Comparison of ENCODE assay signal across 8 cellular contexts in the genomic region with DNA sequence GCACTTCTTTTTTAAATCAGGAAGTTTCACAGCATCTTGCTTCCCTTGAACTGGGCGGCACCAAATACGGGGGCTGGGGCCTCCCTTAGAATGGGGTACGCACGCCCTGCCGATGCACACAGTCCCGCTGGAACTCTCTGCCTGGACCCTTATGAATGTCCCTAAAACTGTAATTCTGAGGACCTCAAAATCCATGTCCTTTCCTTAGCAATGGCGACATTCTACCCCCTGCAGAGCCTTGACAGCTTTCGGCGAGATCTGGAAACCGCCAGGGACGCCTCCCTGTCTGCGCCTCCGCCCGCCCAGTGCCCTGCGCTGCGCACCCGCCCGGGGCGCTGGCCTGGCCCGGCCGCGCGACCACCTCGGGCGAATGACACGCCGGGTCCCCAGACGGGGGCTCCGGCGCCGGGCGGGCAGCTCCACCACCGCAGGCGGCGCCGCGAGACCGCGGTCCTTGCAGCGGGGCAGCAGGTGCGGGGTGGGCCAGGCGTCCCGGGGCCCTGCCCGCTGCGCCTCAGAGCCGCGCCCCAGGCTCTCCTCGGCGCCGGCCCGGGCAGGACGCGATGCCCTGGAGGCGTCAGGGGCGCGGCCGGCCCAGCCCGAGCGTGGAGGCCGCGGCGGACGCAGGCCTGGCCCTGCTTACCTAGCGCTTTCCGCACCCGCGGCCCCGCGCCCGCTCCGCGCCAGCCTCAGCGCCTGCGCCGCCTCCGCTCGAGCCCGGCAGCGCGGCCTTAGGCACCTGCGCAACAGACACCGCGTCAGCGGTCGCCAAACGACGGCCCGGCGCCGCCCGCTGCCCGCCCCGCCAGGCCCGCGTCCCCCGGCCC. TPM values are rescaled to one million over a fixed set of nuclear protein-coding genes. Genes with fewer than 3 reads are reported as not detected.
DNase-seq lines count a peak whose midpoint lies in the region; ATAC-seq and TF ChIP-seq lines count a peak whose summit lies in the region.

No MANE protein-coding gene starts in this region.

- TF ChIP-seq CTCF in GM12865 (IDR thresholded peaks at IDR 0.05; ENCODE audit: insufficient read depth, low read depth, low read length, missing control alignments) (peak; percentile 5), lung (IDR thresholded peaks at IDR 0.05; ENCODE audit: control extremely low read depth, extremely low read depth) (no peak)

- no peaks in the 10 kb centered on the region for H3K27me3 Mint-ChIP-seq in dendritic cell treated with granulocyte-macrophage colony-stimulating factor and Interleukin-4, amounts not matched to agents 40 ng/mL and 50 ng/mL, for 4 days

- DNase-seq in GM12865 (ENCODE audit: low read depth) (peak; percentile 80), KG1 (lab: John Stamatoyannopoulos, UW) (peak; percentile 45), lung (ENCODE audit: low spot score) (no peak), GOT3 (lab: John Stamatoyannopoulos, UW) (no peak)
- peak; percentile 41 for DNase-seq in stimulated activated CD8-positive, alpha-beta memory T cell treated with anti-CD3 and anti-CD28 coated beads, Interleukin-12 subunit alpha, Interleukin-12 subunit beta, amount 100 ng/mL, for 1 hour (ENCODE audit: low read depth)

- H3K4me1 Mint-ChIP-seq in dendritic cell treated with granulocyte-macrophage colony-stimulating factor and Interleukin-4, amounts not matched to agents 40 ng/mL and 50 ng/mL, for 4 days (ENCODE audit: low read depth) = peaks cover 32% of the 10 kb centered on the region

- 0 to 1% methylated on average over 74 to 96 of the region's 96 CpGs for WGBS in lung, 2 donors

- H3K4me3 Mint-ChIP-seq in dendritic cell treated with granulocyte-macrophage colony-stimulating factor and Interleukin-4, amounts not matched to agents 40 ng/mL and 50 ng/mL, for 4 days = peak overlapping the region; percentile 88

- H3K27ac ChIP-seq in lung (ENCODE audit: low read depth in 1 of 2, low read length in 1 of 2) = peak overlapping the region; percentile 86 to 91

- H3K9me3 Mint-ChIP-seq in dendritic cell treated with granulocyte-macrophage colony-stimulating factor and Interleukin-4, amounts not matched to agents 40 ng/mL and 50 ng/mL, for 4 days = no peaks in the 10 kb centered on the region

- peaks cover 9 to 13% of the 10 kb centered on the region in 2 donors for H3K4me1 ChIP-seq in lung (ENCODE audit: control insufficient read depth in 2 of 2, insufficient read depth in 2 of 2, low read length in 2 of 2)

- peak; percentile 43 for ATAC-seq in GM21737 (IDR thresholded peaks at IDR 0.05; ENCODE audit: unreplicated experiment)
- peak; percentile 79 to 81 for ATAC-seq in activated CD4-positive, CD25-positive, alpha-beta regulatory T cell treated with anti-CD3 and anti-CD28 coated beads, Interleukin-2, amount 50 U/mL, for 24 hours
- peak; percentile 7 for ATAC-seq in lung (ENCODE audit: insufficient read depth, low FRiP score)

- no peaks in the 10 kb centered on the region for H3K27me3 ChIP-seq in lung (ENCODE audit: control insufficient read depth, insufficient read depth)

- peak overlapping the region; percentile 95 for H3K27ac Mint-ChIP-seq in dendritic cell treated with granulocyte-macrophage colony-stimulating factor and Interleukin-4, amounts not matched to agents 40 ng/mL and 50 ng/mL, for 4 days

- peaks cover 55% of the 10 kb centered on the region for H3K36me3 Mint-ChIP-seq in dendritic cell treated with granulocyte-macrophage colony-stimulating factor and Interleukin-4, amounts not matched to agents 40 ng/mL and 50 ng/mL, for 4 days (ENCODE audit: low read depth)

- intact Hi-C loops in dendritic cell treated with granulocyte-macrophage colony-stimulating factor and Interleukin-4, amounts not matched to agents 40 ng/mL and 50 ng/mL, for 4 days (cut with micrococcal nuclease) = no loop called here

- H3K36me3 ChIP-seq in lung (ENCODE audit: control insufficient read depth in 2 of 2, insufficient read depth in 2 of 2, low read length in 2 of 2) = peaks cover 0 to 16% of the 10 kb centered on the region in 2 donors

- no peaks in the 10 kb centered on the region for H3K9me3 ChIP-seq in lung (ENCODE audit: control insufficient read depth in 2 of 2, insufficient read depth in 1 of 2, low read length in 1 of 2)

- peak overlapping the region; percentile 54 for H3K4me3 ChIP-seq in GM12865 (ENCODE audit: low read depth, low read length)
- peak overlapping the region; percentile 62 for H3K4me3 ChIP-seq in lung

RNA-seq across cellular contexts. Expression of gene HAGH, which starts 0.5 kb away (rescaled TPM):
- total RNA-seq in lung = 10 to 100 TPM; 51.2 to 69.3 TPM
- polyA plus RNA-seq in lung = 10 to 100 TPM; 91.2 to 99.7 TPM

RNA-seq across cellular contexts. Expression of gene FAHD1, which starts 0.9 kb away (rescaled TPM):
- 10 to 100 TPM; 24.5 to 26.8 TPM for total RNA-seq in lung
- polyA plus RNA-seq in lung = 10 to 100 TPM; 17.2 to 32.1 TPM

RNA-seq across cellular contexts. Expression of gene IGFALS, which starts 32.6 kb away (rescaled TPM):
- 1 to 10 TPM; 1.4 to 4.4 TPM for total RNA-seq in lung
- polyA plus RNA-seq in lung = 1 to 10 TPM; 1.2 to 1.7 TPM

RNA-seq across cellular contexts. Expression of gene NUBP2, which starts 43.3 kb away (rescaled TPM):
- total RNA-seq in lung = 10 to 100 TPM; 38.9 to 64.2 TPM
- polyA plus RNA-seq in lung = 10 to 100 TPM; 67.1 to 70.2 TPM

RNA-seq across cellular contexts. Expression of gene SPSB3, which starts 43.7 kb away (rescaled TPM):
- 10 to 100 TPM; 39.8 to 55.3 TPM for total RNA-seq in lung
- 10 to 100 TPM; 46.5 to 76.1 TPM for polyA plus RNA-seq in lung

Comparison
In these comparisons a context has a peak if more than half of its experiments do, and no peak if none do; other contexts are left out.
1. DNase-seq: peak in GM12865 (single experiment), KG1 (single experiment) and stimulated activated CD8-positive, alpha-beta memory T cell treated with anti-CD3 and anti-CD28 coated beads, Interleukin-12 subunit alpha, Interleukin-12 subunit beta, amount 100 ng/mL, for 1 hour (single experiment); none in lung (single experiment) and GOT3 (single experiment).
2. ATAC-seq: peak in every context shown above with its lines; median percentile 80 in activated CD4-positive, CD25-positive, alpha-beta regulatory T cell treated with anti-CD3 and anti-CD28 coated beads, Interleukin-2, amount 50 U/mL, for 24 hours; 43 in GM21737; 7 in lung.